In genomic region chrX:67544871-67545771, GRCh38 we compare ENCODE assay signal across 8 cellular contexts. TPM values are rescaled to one million over a fixed set of nuclear protein-coding genes. Genes with fewer than 3 reads are reported as not detected.
DNase-seq lines count a peak whose midpoint lies in the region; ATAC-seq, FAIRE-seq and TF ChIP-seq lines count a peak whose summit lies in the region.

No MANE protein-coding gene starts in this region.

- no peaks in the 10 kb centered on the region for H3K4me1 Mint-ChIP-seq in CD8-positive, alpha-beta T cell (ENCODE audit: low read depth)
- H3K4me1 Mint-ChIP-seq in osteocyte (ENCODE audit: unreplicated experiment): peaks cover 31% of the 10 kb centered on the region

- CTCF ChIA-PET in CD8-positive, alpha-beta T cell (lab: Charles Lee): no interaction called here

- H3K4me3 Mint-ChIP-seq in CD8-positive, alpha-beta T cell: peak overlapping the region; percentile 35
- H3K4me3 Mint-ChIP-seq in osteocyte (ENCODE audit: unreplicated experiment): peak overlapping the region; percentile 83

- no peak overlapping the region for H3K27ac Mint-ChIP-seq in CD8-positive, alpha-beta T cell
- H3K27ac Mint-ChIP-seq in osteocyte (ENCODE audit: unreplicated experiment): peak overlapping the region; percentile 61

- no peak for DNase-seq in CD8-positive, alpha-beta T cell
- peak; percentile 53 to 70 for DNase-seq in SJSA1 (ENCODE audit: low read depth in 1 of 2, low spot score in 2 of 2)
- DNase-seq in foreskin fibroblast: peak; percentile 76 to 86
- DNase-seq in osteocyte (ENCODE audit: extremely low spot score, unreplicated experiment): no peak
- DNase-seq in iPS-NIHi11 (ENCODE audit: low spot score): no peak
- DNase-seq in NCI-H1417 (lab: John Stamatoyannopoulos, UW): no peak
- no peak for DNase-seq in Karpas-422
- DNase-seq in small intestine: no peak

- H3K4me3 ChIP-seq in CD8-positive, alpha-beta T cell (ENCODE audit: low read depth, low read length): no peak overlapping the region
- H3K4me3 ChIP-seq in SJSA1: peak overlapping the region; percentile 57
- H3K4me3 ChIP-seq in foreskin fibroblast (ENCODE audit: low read depth in 1 of 2, low read length in 2 of 2): peak overlapping the region; percentile 56 to 78
- no peak overlapping the region for H3K4me3 ChIP-seq in Karpas-422 (ENCODE audit: low read length)
- H3K4me3 ChIP-seq in small intestine (ENCODE audit: low read depth in 1 of 2, low read length in 2 of 2): no peak overlapping the region

- no peaks in the 10 kb centered on the region for H3K36me3 Mint-ChIP-seq in CD8-positive, alpha-beta T cell
- no peaks in the 10 kb centered on the region for H3K36me3 Mint-ChIP-seq in osteocyte (ENCODE audit: unreplicated experiment)

- intact Hi-C loops in CD8-positive, alpha-beta T cell (cut with DNase I, micrococcal nuclease): no loop called here

- ATAC-seq in CD8-positive, alpha-beta T cell: no peak

- H4K20me1 ChIP-seq in Karpas-422 (ENCODE audit: insufficient read depth, low read depth, low read length): no peaks in the 10 kb centered on the region

- H3K9me3 Mint-ChIP-seq in CD8-positive, alpha-beta T cell: no peaks in the 10 kb centered on the region
- peaks cover 9% of the 10 kb centered on the region for H3K9me3 Mint-ChIP-seq in osteocyte (ENCODE audit: unreplicated experiment)

- H3K27me3 Mint-ChIP-seq in CD8-positive, alpha-beta T cell (ENCODE audit: low read depth): peaks cover 15% of the 10 kb centered on the region
- no peaks in the 10 kb centered on the region for H3K27me3 Mint-ChIP-seq in osteocyte (ENCODE audit: unreplicated experiment)

- H3K9ac ChIP-seq in Karpas-422 (ENCODE audit: low read length): no peak overlapping the region

- H3K4me1 ChIP-seq in CD8-positive, alpha-beta T cell (ENCODE audit: insufficient read depth, low read length): no peaks in the 10 kb centered on the region
- H3K4me1 ChIP-seq in SJSA1 (replicated peaks) (peaks cover 16% of the 10 kb centered on the region), Karpas-422 (ENCODE audit: low read length) (no peaks in the 10 kb centered on the region), small intestine (ENCODE audit: control insufficient read depth in 2 of 2, insufficient read depth in 1 of 2, low read depth in 1 of 2, low read length in 1 of 2) (no peaks in the 10 kb centered on the region)

- H3K9me3 ChIP-seq in CD8-positive, alpha-beta T cell (ENCODE audit: low read length): no peaks in the 10 kb centered on the region
- H3K9me3 ChIP-seq in SJSA1 (replicated peaks): no peaks in the 10 kb centered on the region
- H3K9me3 ChIP-seq in Karpas-422 (ENCODE audit: low read length): 0 out of 2 replicates have a peak, but pooled peaks cover 3% of the 10 kb centered on the region
- H3K9me3 ChIP-seq in small intestine (ENCODE audit: control insufficient read depth, low read depth): no peaks in the 10 kb centered on the region

- no peak overlapping the region for H2AFZ ChIP-seq in Karpas-422 (ENCODE audit: low read length)

- no peak for FAIRE-seq in small intestine (lab: Jason Lieb, UNC)

- no peaks in the 10 kb centered on the region for H3K36me3 ChIP-seq in CD8-positive, alpha-beta T cell (ENCODE audit: insufficient read depth, low read length)
- H3K36me3 ChIP-seq in SJSA1: peaks cover 8% of the 10 kb centered on the region; the same call in 1 of the 2 replicates
- H3K36me3 ChIP-seq in Karpas-422 (ENCODE audit: insufficient read depth, low read length): no peaks in the 10 kb centered on the region
- H3K36me3 ChIP-seq in small intestine (ENCODE audit: control insufficient read depth in 2 of 2, insufficient read depth in 2 of 2, low read length in 2 of 2): no peaks in the 10 kb centered on the region

- H3K27ac ChIP-seq in CD8-positive, alpha-beta T cell (ENCODE audit: low read depth, low read length): no peak overlapping the region
- H3K27ac ChIP-seq in SJSA1 (no peak overlapping the region), Karpas-422 (ENCODE audit: low read length) (no peak overlapping the region), small intestine (ENCODE audit: low read depth in 1 of 2, low read length in 1 of 2) (no peak overlapping the region)

- no peaks in the 10 kb centered on the region for H3K27me3 ChIP-seq in CD8-positive, alpha-beta T cell (ENCODE audit: insufficient read depth, low read length)
- H3K27me3 ChIP-seq in SJSA1 (replicated peaks) (no peaks in the 10 kb centered on the region), Karpas-422 (ENCODE audit: low read length) (no peaks in the 10 kb centered on the region), small intestine (ENCODE audit: control insufficient read depth in 2 of 2, insufficient read depth in 2 of 2, low read length in 2 of 2) (peaks cover 4 to 11% of the 10 kb centered on the region in 2 donors)

- no peaks in the 10 kb centered on the region for H3K9me2 ChIP-seq in Karpas-422 (replicated peaks; ENCODE audit: insufficient read depth, low read length)

- no peak overlapping the region for H3K4me2 ChIP-seq in Karpas-422 (ENCODE audit: low read depth, low read length, poor library complexity, severe bottlenecking)

- no peaks in the 10 kb centered on the region for H3K79me2 ChIP-seq in Karpas-422 (ENCODE audit: low read length)

- POLR2A ChIA-PET in CD8-positive, alpha-beta T cell (lab: Charles Lee): no interaction called here

- no peak for TF ChIP-seq CTCF in CD8-positive, alpha-beta T cell (IDR thresholded peaks at IDR 0.05)
- no peak for TF ChIP-seq CTCF in foreskin fibroblast (IDR thresholded peaks at IDR 0.05; ENCODE audit: low read depth, low read length)
- no peak for TF ChIP-seq CTCF in osteocyte (IDR thresholded peaks at IDR 0.05)

- WGBS in small intestine, 3 donors: 3 to 43% (median 18%) methylated on average over 29 to 39 of the region's 39 CpGs

RNA-seq across cellular contexts. Expression of gene AR, which starts 1.3 kb away (rescaled TPM):
- not detected for total RNA-seq in CD8-positive, alpha-beta T cell
- total RNA-seq in SJSA1 (2014; rRNA removed; shearing (Covaris generic)): 13.6 and 14.8 TPM in 2 replicates
- 10.2 and 10.4 TPM in 2 replicates for total RNA-seq in osteocyte
- total RNA-seq in Karpas-422 (2014; rRNA removed; shearing (Covaris generic); ENCODE audit: low replicate concordance): 0.25 and 1.5 TPM in 2 replicates
- under 1 TPM in 1 of 3 donors, not detected in 2; 0.66 TPM for polyA plus RNA-seq in small intestine

Comparison
In these comparisons a context has a peak if more than half of its experiments do, and no peak if none do; other contexts are left out.
1. DNase-seq: peak in SJSA1 (2 of 2) and foreskin fibroblast (2 of 2); none in CD8-positive, alpha-beta T cell (0 of 7), osteocyte (single experiment), iPS-NIHi11 (single experiment), NCI-H1417 (0 of 3), Karpas-422 (single experiment) and small intestine (single experiment).
2. H3K4me3 ChIP-seq: peak in SJSA1 (single experiment) and foreskin fibroblast (2 of 2); none in CD8-positive, alpha-beta T cell (single experiment), Karpas-422 (single experiment) and small intestine (0 of 2).